ENCODE assay signal across 18 cellular contexts in the genomic region with DNA sequence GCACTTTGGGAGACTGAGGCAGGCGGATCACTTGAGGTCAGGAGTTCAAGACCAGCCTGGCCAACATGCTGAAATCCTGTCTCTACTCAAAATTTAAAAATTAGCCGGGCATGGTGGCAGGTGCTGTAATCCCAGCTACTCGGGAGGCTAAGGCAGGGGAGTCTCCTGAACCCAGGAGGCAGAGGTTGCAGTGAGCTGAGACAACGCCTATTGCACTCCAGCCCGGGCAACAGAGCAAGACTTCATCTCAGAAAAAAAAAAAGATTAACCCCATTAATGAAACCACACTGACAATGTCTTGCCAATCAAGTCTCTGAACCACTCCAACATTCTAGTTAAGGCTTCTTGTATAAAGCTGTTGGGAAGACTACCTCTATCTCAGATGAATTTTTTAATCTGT. TPM values are rescaled to one million over a fixed set of nuclear protein-coding genes. Genes with fewer than 3 reads are reported as not detected.
DNase-seq lines count a peak whose midpoint lies in the region; ATAC-seq and TF ChIP-seq lines count a peak whose summit lies in the region.
"Had no signal": no experiment of that assay in that cellular context is flagged by ENCODE, and none has a peak within 500 bp of the region (broad histone marks: within the 10 kb centered on the region; RNA-seq: fewer than 3 reads in every experiment).

No MANE protein-coding gene starts in this region.

- CTCF ChIA-PET in CD8-positive, alpha-beta T cell (lab: Charles Lee): no interaction called here

- no peak for DNase-seq in CD8-positive, alpha-beta T cell
- DNase-seq in Karpas-422: no peak
- DNase-seq in glutamatergic neuron: no peak
- DNase-seq in psoas muscle: no peak
- no peak for DNase-seq in foreskin fibroblast
- DNase-seq in GM10266 (ENCODE audit: extremely low spot score): no peak
- DNase-seq in adrenal gland: no peak
- DNase-seq: COR-L47, GDM1, GOT3, NCI-H1105, NCI-H2081 treated with DMSO at 0.1 percent for 48 hours, NCI-H2227 treated with DMSO at 0.1 percent for 48 hours, NCI-H524, NCI-H82, OCI-M1, Right ventricle myocardium superior had no signal

- no peaks in the 10 kb centered on the region for H3K27me3 ChIP-seq in CD8-positive, alpha-beta T cell (ENCODE audit: insufficient read depth, low read length)
- H3K27me3 ChIP-seq in Karpas-422 (ENCODE audit: low read length) (no peaks in the 10 kb centered on the region), psoas muscle (ENCODE audit: insufficient read depth in 3 of 3, low read length in 2 of 3) (no peaks in the 10 kb centered on the region), adrenal gland (no peaks in the 10 kb centered on the region)

- H3K27me3 Mint-ChIP-seq in CD8-positive, alpha-beta T cell (ENCODE audit: low read depth): no peaks in the 10 kb centered on the region
- H3K27me3 Mint-ChIP-seq in glutamatergic neuron (ENCODE audit: unreplicated experiment): peaks cover 14% of the 10 kb centered on the region

- no peak overlapping the region for H3K27ac ChIP-seq in CD8-positive, alpha-beta T cell (ENCODE audit: low read depth, low read length)
- H3K27ac ChIP-seq in Karpas-422 (ENCODE audit: low read length) (no peak overlapping the region), psoas muscle (no peak overlapping the region), adrenal gland (no peak overlapping the region)

- H3K4me3 ChIP-seq in CD8-positive, alpha-beta T cell (ENCODE audit: low read depth, low read length): no peak overlapping the region
- H3K4me3 ChIP-seq in Karpas-422 (ENCODE audit: low read length) (no peak overlapping the region), psoas muscle (peak overlapping the region; percentile 6), foreskin fibroblast (ENCODE audit: low read depth in 1 of 2, low read length in 2 of 2) (no peak overlapping the region), adrenal gland (no peak overlapping the region)

- peak overlapping the region; percentile 85 for H3K4me2 ChIP-seq in Karpas-422 (ENCODE audit: low read depth, low read length, poor library complexity, severe bottlenecking)

- peaks cover 34% of the 10 kb centered on the region for H4K20me1 ChIP-seq in Karpas-422 (ENCODE audit: insufficient read depth, low read depth, low read length)

- H3K9ac ChIP-seq in Karpas-422 (ENCODE audit: low read length): no peak overlapping the region

- POLR2A ChIA-PET in CD8-positive, alpha-beta T cell (lab: Charles Lee): interaction anchor here (0.8 to 1.1 kb wide), 2 partner anchors 12 to 35 kb away, joined by 3 read pairs; no protein-coding TSS in a partner anchor

- no peaks in the 10 kb centered on the region for H3K9me3 Mint-ChIP-seq in CD8-positive, alpha-beta T cell
- H3K9me3 Mint-ChIP-seq in glutamatergic neuron (ENCODE audit: unreplicated experiment): peaks cover 15% of the 10 kb centered on the region

- no peaks in the 10 kb centered on the region for H3K9me2 ChIP-seq in Karpas-422 (replicated peaks; ENCODE audit: insufficient read depth, low read length)

- no peaks in the 10 kb centered on the region for H3K9me3 ChIP-seq in CD8-positive, alpha-beta T cell (ENCODE audit: low read length)
- no peaks in the 10 kb centered on the region for H3K9me3 ChIP-seq in Karpas-422 (ENCODE audit: low read length)
- no peaks in the 10 kb centered on the region for H3K9me3 ChIP-seq in psoas muscle
- H3K9me3 ChIP-seq in adrenal gland (replicated peaks in 1 of 3): no peaks in the 10 kb centered on the region

- H3K27ac Mint-ChIP-seq in CD8-positive, alpha-beta T cell: peak overlapping the region; percentile 42
- H3K27ac Mint-ChIP-seq in glutamatergic neuron (ENCODE audit: unreplicated experiment): peak overlapping the region; percentile 86

- H2AFZ ChIP-seq in Karpas-422 (ENCODE audit: low read length): no peak overlapping the region

- no peak for ATAC-seq in CD8-positive, alpha-beta T cell
- ATAC-seq in psoas muscle: no peak
- ATAC-seq in HG03025 (IDR thresholded peaks at IDR 0.05; ENCODE audit: low FRiP score, unreplicated experiment): no peak

- peaks cover 55% of the 10 kb centered on the region for H3K4me1 Mint-ChIP-seq in CD8-positive, alpha-beta T cell (ENCODE audit: low read depth)
- H3K4me1 Mint-ChIP-seq in glutamatergic neuron (ENCODE audit: low read depth, unreplicated experiment): peaks cover 38% of the 10 kb centered on the region

- peaks cover 12% of the 10 kb centered on the region for H3K36me3 ChIP-seq in CD8-positive, alpha-beta T cell (ENCODE audit: insufficient read depth, low read length)
- peaks cover 13% of the 10 kb centered on the region; the same call in 1 of the 2 replicates for H3K36me3 ChIP-seq in Karpas-422 (ENCODE audit: insufficient read depth, low read length)
- H3K36me3 ChIP-seq in psoas muscle (ENCODE audit: insufficient read depth in 1 of 2, low read depth in 1 of 2): peaks cover 6 to 29% of the 10 kb centered on the region in 2 donors
- peaks cover 0 to 12% of the 10 kb centered on the region in 2 donors for H3K36me3 ChIP-seq in adrenal gland (replicated peaks in 1 of 2)

- peaks cover 60% of the 10 kb centered on the region for H3K79me2 ChIP-seq in Karpas-422 (ENCODE audit: low read length)

- no peak for TF ChIP-seq POLR2A in adrenal gland (IDR thresholded peaks at IDR 0.05)

- peaks cover 53% of the 10 kb centered on the region for H3K4me1 ChIP-seq in CD8-positive, alpha-beta T cell (ENCODE audit: insufficient read depth, low read length)
- H3K4me1 ChIP-seq in Karpas-422 (ENCODE audit: low read length): peaks cover 36% of the 10 kb centered on the region
- H3K4me1 ChIP-seq in psoas muscle: peaks cover 45% of the 10 kb centered on the region
- H3K4me1 ChIP-seq in adrenal gland (replicated peaks in 1 of 2): peaks cover 3 to 31% of the 10 kb centered on the region in 2 donors

- TF ChIP-seq CTCF in CD8-positive, alpha-beta T cell (IDR thresholded peaks at IDR 0.05): no peak
- TF ChIP-seq CTCF in glutamatergic neuron (IDR thresholded peaks at IDR 0.05; ENCODE audit: partially characterized antibody, unreplicated experiment) (no peak), psoas muscle (IDR thresholded peaks at IDR 0.05) (no peak), foreskin fibroblast (IDR thresholded peaks at IDR 0.05; ENCODE audit: low read depth, low read length) (no peak), GM10266 (IDR thresholded peaks at IDR 0.05; ENCODE audit: control insufficient read depth, insufficient read depth, low read depth, missing control alignments) (no peak), adrenal gland (IDR thresholded peaks at IDR 0.05) (no peak)

- WGBS in psoas muscle, 3 donors: 56 to 70% (median 66%) methylated on average over 5 of the region's 5 CpGs
- WGBS in adrenal gland, 4 donors: 88 to 93% (median 89%) methylated on average over 5 of the region's 5 CpGs

- peaks cover 31% of the 10 kb centered on the region for H3K36me3 Mint-ChIP-seq in CD8-positive, alpha-beta T cell
- H3K36me3 Mint-ChIP-seq in glutamatergic neuron (ENCODE audit: unreplicated experiment): peaks cover 4% of the 10 kb centered on the region

- intact Hi-C loops in CD8-positive, alpha-beta T cell (cut with DNase I, micrococcal nuclease): no loop called here
- intact Hi-C loops in psoas muscle (cut with DNase I) (no loop called here), adrenal gland (cut with DNase I) (no loop called here)

- H3K4me3 Mint-ChIP-seq in CD8-positive, alpha-beta T cell: peak overlapping the region; percentile 63
- peak overlapping the region; percentile 100 for H3K4me3 Mint-ChIP-seq in glutamatergic neuron (ENCODE audit: unreplicated experiment)

RNA-seq across cellular contexts. Expression of a gene that starts 4.0 kb away (rescaled TPM):
- 10 to 100 TPM; 15.7 to 17.6 TPM for total RNA-seq in CD8-positive, alpha-beta T cell
- total RNA-seq in Karpas-422 (2014; rRNA removed; shearing (Covaris generic); ENCODE audit: low replicate concordance): 13.2 and 18.4 TPM in 2 replicates
- total RNA-seq in glutamatergic neuron (ENCODE audit: unreplicated experiment): 206 TPM
- total RNA-seq in psoas muscle: 10 to 100 TPM; 44.7 to 67.0 (median 55.0) TPM
- 10 to 100 TPM; 31.4 to 66.8 (median 45.7) TPM for polyA plus RNA-seq in psoas muscle
- 10 to 100 TPM; 16.0 to 34.6 (median 21.9) TPM for total RNA-seq in adrenal gland
- polyA plus RNA-seq in adrenal gland: 10 to 100 TPM; 11.7 to 37.1 (median 14.2) TPM
